In genomic region chr4:2598661-2599654, GRCh38 we compare ENCODE assay signal across 8 cellular contexts.
DNase-seq lines count a peak whose midpoint lies in the region; ATAC-seq and TF ChIP-seq lines count a peak whose summit lies in the region.

No MANE protein-coding gene starts in this region.

- in situ Hi-C loops in astrocyte of the spinal cord (cut with HindIII; ENCODE audit: low sequenced_read_pairs): no loop called here

- TF ChIP-seq CTCF in GM10266 (IDR thresholded peaks at IDR 0.05; ENCODE audit: control insufficient read depth, insufficient read depth, low read depth, missing control alignments): peak; percentile 56
- TF ChIP-seq CTCF in astrocyte of the spinal cord (IDR thresholded peaks at IDR 0.05; ENCODE audit: low read depth, low read length): peak; percentile 17

- ATAC-seq in GM21381 (IDR thresholded peaks at IDR 0.05; ENCODE audit: unreplicated experiment) (peak; percentile 80), HG03571 (IDR thresholded peaks at IDR 0.05; ENCODE audit: unreplicated experiment) (peak; percentile 72)

- no peak overlapping the region for H3K4me3 ChIP-seq in astrocyte of the spinal cord (ENCODE audit: low read depth, low read length)

- peak; percentile 62 for DNase-seq in GM10266 (ENCODE audit: extremely low spot score)
- DNase-seq in astrocyte of the spinal cord (ENCODE audit: low read depth, low spot score): peak; percentile 22
- peak; percentile 7 for DNase-seq in midbrain (lab: John Stamatoyannopoulos, UW)
- DNase-seq in NK-92 (lab: John Stamatoyannopoulos, UW; ENCODE audit: unreplicated experiment): no peak
- DNase-seq in SW480 (ENCODE audit: low spot score): no peak
- no peak for DNase-seq in HT-29 (ENCODE audit: low spot score)

Comparison
In these comparisons a context has a peak if more than half of its experiments do, and no peak if none do; other contexts are left out.
1. DNase-seq: peak in GM10266 (single experiment), astrocyte of the spinal cord (single experiment) and midbrain (single experiment); none in NK-92 (single experiment), SW480 (single experiment) and HT-29 (single experiment).